8 cellular contexts compared by ENCODE assay signal in genomic region chr7:150000780-150001599, GRCh38.
DNase-seq lines count a peak whose midpoint lies in the region; ATAC-seq, FAIRE-seq and TF ChIP-seq lines count a peak whose summit lies in the region.
"Not testable (repeated sequence)": the region's sequence is repeated elsewhere in the genome, so short reads cannot be mapped to it uniquely, and the experiment has no call there.

No MANE protein-coding gene starts in this region.

- in situ Hi-C loops in HepG2 (cut with HindIII; ENCODE audit: extremely low pct_ligation_motif_present, low pct_unique_long_range_greater_than_20kb), result not testable (repeated sequence)

- peak; percentile 12 for DNase-seq in NOMO-1 treated with DMSO at 0.1 percent for 48 hours (lab: John Stamatoyannopoulos, UW; ENCODE audit: unreplicated experiment)
- DNase-seq in activated CD4-positive, alpha-beta T cell treated with anti-CD3 and anti-CD28 coated beads for 36 hours, result peak; percentile 46
- peak; percentile 7 for DNase-seq in activated T-cell treated with anti-CD3 and anti-CD28 coated beads, Interleukin-2, amount 50 U/mL, for 4 hours
- DNase-seq in chondrocyte (ENCODE audit: low spot score); HepG2 (ENCODE audit: low spot score): not testable (repeated sequence)
- DNase-seq in stimulated activated CD4-positive, alpha-beta T cell treated with anti-CD3 and anti-CD28 coated beads, Interleukin-12 subunit alpha, Interleukin-12 subunit beta, amount 100 ng/mL, for 48 hours (ENCODE audit: low read depth in 2 of 3, low spot score in 1 of 3), result peak in 2 of 3 donors; percentile 3 to 8
- peak; percentile 8 to 16 for DNase-seq in thyroid gland

- H3K4me1 ChIP-seq in HepG2 (ENCODE audit: insufficient read depth, low read length); thyroid gland: not testable (repeated sequence)

- intact Hi-C loops in activated CD4-positive, alpha-beta T cell treated with anti-CD3 and anti-CD28 coated beads for 36 hours (cut with DNase I, micrococcal nuclease), result loop anchor here in 1 of 2 experiments (1.0 kb wide), 1 partner anchor 118 kb away; no protein-coding TSS in a partner anchor
- intact Hi-C loops in HepG2 (cut with micrococcal nuclease; ENCODE audit: unreplicated experiment); thyroid gland (cut with DNase I): not testable (repeated sequence)

- H3K4me3 ChIP-seq in GM12875 (ENCODE audit: low read depth, low read length); HepG2 (replicated peaks in 1 of 3; ENCODE audit: insufficient read depth in 1 of 3, low read depth in 2 of 3, low read length in 3 of 3); thyroid gland (replicated peaks in 1 of 3): not testable (repeated sequence)

- not testable (repeated sequence) for H3K27ac ChIP-seq in HepG2 (ENCODE audit: extremely low read length, insufficient read depth, low read length); thyroid gland

- not testable (repeated sequence) for H3K27me3 ChIP-seq in HepG2 (ENCODE audit: control insufficient read depth in 1 of 2, insufficient read depth in 2 of 2, low read length in 2 of 2); thyroid gland

- not testable (repeated sequence) for H3K9me3 Mint-ChIP-seq in activated CD4-positive, alpha-beta T cell treated with anti-CD3 and anti-CD28 coated beads for 36 hours (ENCODE audit: low read depth); activated T-cell treated with anti-CD3 and anti-CD28 coated beads, Interleukin-2, amount 50 U/mL, for 4 hours; chondrocyte (ENCODE audit: low read depth)

- H3K36me3 ChIP-seq in HepG2 (replicated peaks in 1 of 2; ENCODE audit: control insufficient read depth in 1 of 2, insufficient read depth in 2 of 2, low read length in 2 of 2); thyroid gland: not testable (repeated sequence)

- H3K27ac Mint-ChIP-seq in activated CD4-positive, alpha-beta T cell treated with anti-CD3 and anti-CD28 coated beads for 36 hours; chondrocyte (ENCODE audit: unreplicated experiment): not testable (repeated sequence)

- not testable (repeated sequence) for BruUV-seq in HepG2 (replicated peaks; lab: Mats Ljungman, UMichigan)

- FAIRE-seq in HepG2 (lab: Jason Lieb, UNC), result not testable (repeated sequence)

- TF ChIP-seq RAD21 in HepG2 (CRISPR knock-in tag; IDR thresholded peaks at IDR 0.05), result not testable (repeated sequence)

- H3K4me1 Mint-ChIP-seq in activated CD4-positive, alpha-beta T cell treated with anti-CD3 and anti-CD28 coated beads for 36 hours; activated T-cell treated with anti-CD3 and anti-CD28 coated beads, Interleukin-2, amount 50 U/mL, for 4 hours (ENCODE audit: low read depth); chondrocyte (ENCODE audit: low read depth): not testable (repeated sequence)

- CTCF ChIA-PET in activated CD4-positive, alpha-beta T cell treated with anti-CD3 and anti-CD28 coated beads for 36 hours (lab: Charles Lee); HepG2 (lab: Yijun Ruan, JAX; ENCODE audit: low intra/inter-chr PET ratio, low total read pairs): not testable (repeated sequence)

- TF ChIP-seq CTCF in GM12875 (IDR thresholded peaks at IDR 0.05; ENCODE audit: borderline replicate concordance, insufficient read depth, low read depth, low read length) (0 out of 2 replicates have a peak, but pooled peaks have one; percentile 3), chondrocyte (IDR thresholded peaks at IDR 0.05) (peak; percentile 56), HepG2 (CRISPR knock-in tag; IDR thresholded peaks at IDR 0.05) (0 out of 2 replicates have a peak, but pooled peaks have one; percentile 4), thyroid gland (IDR thresholded peaks at IDR 0.05) (peak in 1 of 6 experiments; percentile 19)

- H3K9ac ChIP-seq in HepG2 (ENCODE audit: insufficient read depth, low read depth, low read length), result not testable (repeated sequence)

- POLR2A ChIA-PET in activated CD4-positive, alpha-beta T cell treated with anti-CD3 and anti-CD28 coated beads for 36 hours (lab: Charles Lee); HepG2 (lab: Yijun Ruan, JAX): not testable (repeated sequence)

- H4K20me1 ChIP-seq in HepG2 (ENCODE audit: insufficient read depth, low read length), result not testable (repeated sequence)

- not testable (repeated sequence) for ATAC-seq in activated CD4-positive, alpha-beta T cell treated with anti-CD3 and anti-CD28 coated beads for 36 hours; activated T-cell treated with anti-CD3 and anti-CD28 coated beads, Interleukin-2, amount 50 U/mL, for 4 hours
- peak; percentile 37; the same call in 1 of the 3 replicates for ATAC-seq in HepG2

- TF ChIP-seq EP300 in HepG2 (IDR thresholded peaks at IDR 0.05; ENCODE audit: low read depth in 2 of 2, low read length in 2 of 2); HepG2 (CRISPR knock-in tag; IDR thresholded peaks at IDR 0.05; ENCODE audit: borderline replicate concordance): not testable (repeated sequence)

- not testable (repeated sequence) for H3K9me3 ChIP-seq in HepG2 (ENCODE audit: low read length); thyroid gland

- WGBS in HepG2 (ENCODE audit: low lambda C conversion rate), result 44% methylated on average over 13 of the region's 22 CpGs
- WGBS in thyroid gland, 2 donors, result 31 to 61% methylated on average over 8 to 17 of the region's 22 CpGs

- not testable (repeated sequence) for H3K4me3 Mint-ChIP-seq in activated CD4-positive, alpha-beta T cell treated with anti-CD3 and anti-CD28 coated beads for 36 hours; activated T-cell treated with anti-CD3 and anti-CD28 coated beads, Interleukin-2, amount 50 U/mL, for 4 hours; chondrocyte (ENCODE audit: unreplicated experiment)

- not testable (repeated sequence) for H2AFZ ChIP-seq in HepG2 (ENCODE audit: low read length)

- H3K79me2 ChIP-seq in HepG2 (ENCODE audit: insufficient read depth, low read length), result not testable (repeated sequence)

- H3K4me2 ChIP-seq in HepG2 (ENCODE audit: low read depth, low read length), result not testable (repeated sequence)

- not testable (repeated sequence) for H3K36me3 Mint-ChIP-seq in activated CD4-positive, alpha-beta T cell treated with anti-CD3 and anti-CD28 coated beads for 36 hours (ENCODE audit: low read depth); activated T-cell treated with anti-CD3 and anti-CD28 coated beads, Interleukin-2, amount 50 U/mL, for 4 hours (ENCODE audit: insufficient read depth); chondrocyte (ENCODE audit: low read depth)

- not testable (repeated sequence) for H3K27me3 Mint-ChIP-seq in activated CD4-positive, alpha-beta T cell treated with anti-CD3 and anti-CD28 coated beads for 36 hours; activated T-cell treated with anti-CD3 and anti-CD28 coated beads, Interleukin-2, amount 50 U/mL, for 4 hours (ENCODE audit: low read depth); chondrocyte (ENCODE audit: low read depth)

- not testable (repeated sequence) for TF ChIP-seq POLR2A in HepG2 (IDR thresholded peaks at IDR 0.05; ENCODE audit: insufficient read depth in 1 of 2, low read depth in 2 of 2, low read length in 2 of 2); thyroid gland (IDR thresholded peaks at IDR 0.05)
